Comparison of ENCODE assay signal across 11 cellular contexts in genomic region chr11:86551693-86552092, GRCh38.
DNase-seq lines count a peak whose midpoint lies in the region; ATAC-seq, FAIRE-seq and TF ChIP-seq lines count a peak whose summit lies in the region.
"Had no signal": no experiment of that assay in that cellular context is flagged by ENCODE, and none has a peak within 500 bp of the region (broad histone marks: within the 10 kb centered on the region; RNA-seq: fewer than 3 reads in every experiment).

No MANE protein-coding gene starts in this region.

- 69 to 75% methylated on average over 3 of the region's 3 CpGs for WGBS in pancreas, 2 donors

- DNase-seq in GM12892 (ENCODE audit: insufficient read length), result no peak
- DNase-seq in caudate nucleus (lab: John Stamatoyannopoulos, UW), result no peak
- no peak for DNase-seq in pancreas
- DNase-seq in GM19238 (ENCODE audit: insufficient read length, low spot score), result no peak
- no peak for DNase-seq in T1000 (lab: John Stamatoyannopoulos, UW)
- no peak for DNase-seq in activated T-cell treated with anti-CD3 and anti-CD28 coated beads, Interleukin-2, amount 50 U/mL, for 48 hours
- DNase-seq: activated T-cell treated with anti-CD3 and anti-CD28 coated beads, Interleukin-2, amount 50 U/mL, for 4 hours; CD8-positive, alpha-beta memory T cell had no signal

- no peak for TF ChIP-seq POLR2A in GM12892 (IDR thresholded peaks at IDR 0.05; ENCODE audit: low read depth, low read length)

- TF ChIP-seq CTCF in pancreas (IDR thresholded peaks at IDR 0.05), result no peak

- ATAC-seq in HG03135 (IDR thresholded peaks at IDR 0.05; ENCODE audit: unreplicated experiment), result peak; percentile 53
- peak in 3 of 4 donors; percentile 35 to 47 (median 39) for ATAC-seq in pancreas
- ATAC-seq in GM21528 (IDR thresholded peaks at IDR 0.05; ENCODE audit: low FRiP score, unreplicated experiment), result no peak
- ATAC-seq: activated T-cell treated with anti-CD3 and anti-CD28 coated beads, Interleukin-2, amount 50 U/mL, for 4 hours; HCT116 had no signal

- peaks cover 0 to 13% (median 5%) of the 10 kb centered on the region in 3 donors for H3K4me1 ChIP-seq in pancreas

- intact Hi-C loops in pancreas (cut with DNase I), result no loop called here

- H3K4me3 ChIP-seq in pancreas, result no peak overlapping the region

- no peaks in the 10 kb centered on the region for H3K36me3 ChIP-seq in pancreas

- no peaks in the 10 kb centered on the region for H3K27me3 ChIP-seq in pancreas

- H3K27ac ChIP-seq in caudate nucleus (ENCODE audit: low read depth, low read length), result peak overlapping the region; percentile 39
- H3K27ac ChIP-seq in pancreas, result peak overlapping the region in 2 of 4 donors; percentile 28 to 41

- FAIRE-seq in GM12892 (lab: Jason Lieb, UNC) (peak; percentile 46), pancreas (lab: Jason Lieb, UNC) (no peak)

- no peaks in the 10 kb centered on the region for H3K9me3 ChIP-seq in pancreas
